8 cellular contexts compared by ENCODE assay signal in the genomic region with DNA sequence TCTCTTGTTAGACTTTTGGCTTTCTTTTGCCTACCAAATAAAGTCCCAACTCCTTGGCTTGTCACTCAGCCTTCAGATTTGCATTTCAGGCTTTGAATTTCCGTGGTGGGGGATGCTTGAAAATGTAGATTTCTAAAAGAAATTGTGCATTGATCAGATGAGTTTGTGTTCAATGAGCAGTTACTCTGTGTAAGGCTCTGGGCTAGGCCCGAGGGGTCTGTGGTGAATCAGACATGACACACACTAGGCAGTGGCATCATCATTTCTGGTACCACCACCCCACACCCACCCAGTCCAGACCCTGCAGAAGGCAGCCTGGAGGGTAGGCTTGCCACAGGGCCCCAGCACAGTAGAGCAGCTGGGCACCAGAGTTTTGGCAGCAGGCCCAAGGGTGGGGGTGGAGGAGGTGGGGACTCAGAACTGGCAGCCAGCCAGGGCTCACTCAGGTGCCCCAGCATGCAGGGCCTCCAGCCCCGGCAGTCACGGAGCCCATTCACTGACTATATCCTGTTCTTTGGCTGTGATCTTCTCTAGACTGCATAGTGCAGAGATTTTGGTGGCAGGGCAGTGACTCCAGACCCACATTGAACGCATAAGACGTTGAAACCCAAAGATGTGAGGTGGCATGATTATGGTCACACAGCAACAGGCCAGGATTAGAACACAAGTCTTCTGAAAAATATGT.
A peak's percentile ranks its signal among the peaks of the same experiment; 100 is the strongest.
DNase-seq lines count a peak whose midpoint lies in the region; ATAC-seq lines count a peak whose summit lies in the region.

No MANE protein-coding gene starts in this region.

- ATAC-seq in HG02623 (IDR thresholded peaks at IDR 0.05; ENCODE audit: unreplicated experiment): peak; percentile 54
- peak; percentile 78 to 80 for ATAC-seq in activated CD4-positive, CD25-positive, alpha-beta regulatory T cell treated with anti-CD3 and anti-CD28 coated beads, Interleukin-2, amount 50 U/mL, for 24 hours

- DNase-seq in DMS53 treated with DMSO at 0.1 percent for 48 hours (lab: John Stamatoyannopoulos, UW; ENCODE audit: unreplicated experiment): peak; percentile 81
- DNase-seq in NCI-H2107 (lab: John Stamatoyannopoulos, UW): peak; percentile 97
- DNase-seq in effector CD8-positive, alpha-beta T cell (lab: John Stamatoyannopoulos, UW): peak; percentile 65
- peak; percentile 36 to 44 for DNase-seq in stimulated activated CD4-positive, alpha-beta T cell treated with anti-CD3 and anti-CD28 coated beads, Interleukin-12 subunit alpha, Interleukin-12 subunit beta, amount 100 ng/mL, for 24 hours (ENCODE audit: low read depth in 2 of 2)
- DNase-seq in superior temporal gyrus (ENCODE audit: extremely low spot score): no peak
- DNase-seq in medulla oblongata (ENCODE audit: extremely low spot score): no peak

Comparison
In these comparisons a context has a peak if more than half of its experiments do, and no peak if none do; other contexts are left out.
1. DNase-seq: peak in DMS53 treated with DMSO at 0.1 percent for 48 hours (single experiment), NCI-H2107 (single experiment), effector CD8-positive, alpha-beta T cell (single experiment) and stimulated activated CD4-positive, alpha-beta T cell treated with anti-CD3 and anti-CD28 coated beads, Interleukin-12 subunit alpha, Interleukin-12 subunit beta, amount 100 ng/mL, for 24 hours (2 of 2); none in superior temporal gyrus (single experiment) and medulla oblongata (single experiment).